19 cellular contexts compared by ENCODE assay signal in the genomic region with DNA sequence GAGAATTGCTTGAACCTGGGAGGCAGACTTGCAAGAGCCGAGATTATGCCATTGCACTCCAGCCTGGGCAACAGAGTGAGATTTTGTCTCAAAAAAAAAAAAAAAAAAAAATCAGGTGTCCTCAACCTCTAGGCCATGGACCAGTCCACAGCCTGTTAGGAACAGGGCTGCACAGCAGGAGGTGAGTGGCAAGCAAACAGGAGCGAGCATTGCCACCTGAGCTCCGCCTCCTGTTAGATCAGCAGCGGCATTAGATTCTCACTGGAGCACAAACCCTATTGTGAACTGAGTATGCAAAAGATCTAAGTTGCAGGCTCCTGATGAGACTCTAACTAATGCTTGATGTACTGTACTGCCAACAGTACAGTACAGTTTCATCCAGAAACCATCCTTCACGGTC. TPM values are rescaled to one million over a fixed set of nuclear protein-coding genes. Genes with fewer than 3 reads are reported as not detected.
DNase-seq lines count a peak whose midpoint lies in the region; ATAC-seq and TF ChIP-seq lines count a peak whose summit lies in the region.
"Had no signal": no experiment of that assay in that cellular context is flagged by ENCODE, and none has a peak within 500 bp of the region (broad histone marks: within the 10 kb centered on the region; RNA-seq: fewer than 3 reads in every experiment).

No MANE protein-coding gene starts in this region.

- no peak overlapping the region for H2BK5ac ChIP-seq in H9 (ENCODE audit: insufficient read length, low read length)

- H3F3A ChIP-seq in neural progenitor cell (ENCODE audit: low read depth), result no peaks in the 10 kb centered on the region

- H3K79me1 ChIP-seq in H9 (ENCODE audit: insufficient read depth, low read depth, low read length, poor library complexity, severe bottlenecking), result no peaks in the 10 kb centered on the region

- no peak for TF ChIP-seq CTCF in H9 (conservative IDR thresholded peaks at IDR 0.05)
- no peak for TF ChIP-seq CTCF in neural progenitor cell (IDR thresholded peaks at IDR 0.05)

- H3K9ac ChIP-seq in H9 (ENCODE audit: extremely low read depth, insufficient read length, low read length) (no peak overlapping the region), neural progenitor cell (no peak overlapping the region)
- H3K9ac ChIP-seq: KMS-11 had no signal

- no peaks in the 10 kb centered on the region for H3K4me1 ChIP-seq in H9 (ENCODE audit: insufficient read depth, low read length)
- peaks cover 3% of the 10 kb centered on the region for H3K4me1 ChIP-seq in neural progenitor cell

- no peak overlapping the region for H2BK120ac ChIP-seq in H9 (ENCODE audit: low read depth, low read length, poor library complexity, severe bottlenecking)

- H3K9me3 ChIP-seq in H9 (ENCODE audit: control insufficient read depth, low read depth, low read length) (no peaks in the 10 kb centered on the region), neural progenitor cell (ENCODE audit: low read depth) (no peaks in the 10 kb centered on the region)
- H3K9me3 ChIP-seq: BE2C had no signal

- no peak overlapping the region for H3K56ac ChIP-seq in H9 (ENCODE audit: insufficient read length, low read depth, low read length)

- H3K4ac ChIP-seq in H9 (ENCODE audit: low read depth, low read length), result no peak overlapping the region

- H2BK12ac ChIP-seq in H9 (ENCODE audit: insufficient read length, low read depth, low read length), result no peak overlapping the region

- no peak overlapping the region for H3K18ac ChIP-seq in H9 (ENCODE audit: insufficient read length, low read depth, low read length)

- H3K4me2 ChIP-seq in H9 (ENCODE audit: insufficient read depth, insufficient read length, low read length), result no peak overlapping the region
- H3K4me2 ChIP-seq in neural progenitor cell, result no peak overlapping the region
- H3K4me2 ChIP-seq: KMS-11 had no signal

- H3K4me3 Mint-ChIP-seq in H9, result no peak overlapping the region
- no peak overlapping the region for H3K4me3 Mint-ChIP-seq in neural progenitor cell
- H3K4me3 Mint-ChIP-seq: CD4-positive, alpha-beta T cell; HFFc6 had no signal

- peak; percentile 5 for DNase-seq in NCI-H345 (lab: John Stamatoyannopoulos, UW)
- DNase-seq in NCI-H345 treated with DMSO at 0.1 percent for 48 hours (lab: John Stamatoyannopoulos, UW; ENCODE audit: unreplicated experiment), result no peak
- DNase-seq in H9, result peak; percentile 66
- DNase-seq in NCI-H69 (lab: John Stamatoyannopoulos, UW), result peak; percentile 83
- peak; percentile 12 for DNase-seq in neural progenitor cell (ENCODE audit: low spot score)
- no peak for DNase-seq in stimulated activated CD8-positive, alpha-beta memory T cell treated with anti-CD3 and anti-CD28 coated beads, Interleukin-4, amount 100 ng/mL, for 48 hours
- no peak for DNase-seq in HT-29 (ENCODE audit: low spot score)
- DNase-seq: BE2C; Calu3; CD4-positive, alpha-beta T cell; HFFc6; NCI-H1048; NCI-H1694; NCI-H2081 treated with DMSO at 0.1 percent for 48 hours; NCI-H524 treated with DMSO at 0.1 percent for 48 hours; Right ventricle myocardium superior; SW 1271 had no signal

- no peaks in the 10 kb centered on the region for H3K36me3 ChIP-seq in neural progenitor cell
- H3K36me3 ChIP-seq: BE2C had no signal

- no peak for ATAC-seq in GM19467 (IDR thresholded peaks at IDR 0.05; ENCODE audit: unreplicated experiment)

- no peak overlapping the region for H3K14ac ChIP-seq in H9 (ENCODE audit: insufficient read depth, low read length)

- no peak overlapping the region for H3T11ph ChIP-seq in H9 (ENCODE audit: low read length)

- H2AK5ac ChIP-seq in H9 (ENCODE audit: insufficient read length, low read length), result no peak overlapping the region

- H3K27ac ChIP-seq in H9 (ENCODE audit: insufficient read length, low read depth, low read length) (no peak overlapping the region), neural progenitor cell (no peak overlapping the region)
- H3K27ac ChIP-seq: KMS-11 had no signal

- no peak overlapping the region for H2BK15ac ChIP-seq in H9 (ENCODE audit: low read depth, low read length)

- H3K4me1 Mint-ChIP-seq in H9 (peaks cover 1 to 3% of the 10 kb centered on the region in 2 experiments), neural progenitor cell (peaks cover 1% of the 10 kb centered on the region)

- H2AFZ ChIP-seq in H9 (ENCODE audit: low read length) (no peak overlapping the region), neural progenitor cell (replicated peaks) (no peak overlapping the region)

- H3K27ac Mint-ChIP-seq in H9, result no peak overlapping the region
- H3K27ac Mint-ChIP-seq in neural progenitor cell, result no peak overlapping the region
- H3K27ac Mint-ChIP-seq: CD4-positive, alpha-beta T cell; HFFc6 had no signal

- H4K5ac ChIP-seq in H9 (ENCODE audit: insufficient read length, low read depth, low read length), result no peak overlapping the region

- no peak overlapping the region for H3K23ac ChIP-seq in H9 (ENCODE audit: insufficient read length, low read depth, low read length)

- WGBS in H9 (ENCODE audit: extremely low coverage, insufficient read length, low lambda C conversion rate), result no CpG with 5 or more reads among the region's 5 CpGs

- H3K27me3 Mint-ChIP-seq in H9 (ENCODE audit: low read depth), result no peaks in the 10 kb centered on the region; the same call in 1 of the 2 replicates
- peaks cover 4% of the 10 kb centered on the region for H3K27me3 Mint-ChIP-seq in neural progenitor cell (ENCODE audit: insufficient read depth, low read depth)

- no peaks in the 10 kb centered on the region for H3K23me2 ChIP-seq in H9 (ENCODE audit: insufficient read length, low read depth, low read length, poor library complexity, severe bottlenecking)

- no peak overlapping the region for H4K8ac ChIP-seq in H9 (replicated peaks; ENCODE audit: insufficient read length, low read depth, low read length)

- H3K9me3 Mint-ChIP-seq in H9 (no peaks in the 10 kb centered on the region), neural progenitor cell (no peaks in the 10 kb centered on the region)
- H3K9me3 Mint-ChIP-seq: CD4-positive, alpha-beta T cell; HFFc6 had no signal

- H3K79me2 ChIP-seq in H9 (ENCODE audit: insufficient read depth, low read length) (no peaks in the 10 kb centered on the region), neural progenitor cell (ENCODE audit: low read depth) (no peaks in the 10 kb centered on the region)

- no peak overlapping the region for H2BK20ac ChIP-seq in H9 (ENCODE audit: low read depth, low read length, poor library complexity, severe bottlenecking)

- H4K91ac ChIP-seq in H9 (ENCODE audit: insufficient read length, low read depth, low read length), result no peak overlapping the region

- no peaks in the 10 kb centered on the region for H3K36me3 Mint-ChIP-seq in H9 (ENCODE audit: insufficient read depth in 1 of 3, low read depth in 3 of 3)
- no peaks in the 10 kb centered on the region for H3K36me3 Mint-ChIP-seq in neural progenitor cell

- H4K20me1 ChIP-seq in H9 (ENCODE audit: control insufficient read depth, insufficient read depth, insufficient read length), result no peaks in the 10 kb centered on the region
- H4K20me1 ChIP-seq in neural progenitor cell (ENCODE audit: low read depth), result no peaks in the 10 kb centered on the region

- H3K27me3 ChIP-seq in H9 (ENCODE audit: insufficient read depth, low read length) (no peaks in the 10 kb centered on the region), neural progenitor cell (no peaks in the 10 kb centered on the region)
- H3K27me3 ChIP-seq: BE2C had no signal

- no peak overlapping the region for H3K4me3 ChIP-seq in neural progenitor cell

RNA-seq across cellular contexts. Expression of gene DHX40, which starts 56.4 kb away (rescaled TPM):
- total RNA-seq in H9 (2021) (27.6 and 28.8 TPM in 2 replicates), neural progenitor cell (ENCODE audit: low replicate concordance) (81.5 and 108 TPM in 2 replicates)
- 16.9 and 18.5 TPM in 2 replicates for total RNA-seq in HT-29 (2014; rRNA removed; shearing (Covaris generic))

Comparison
In these comparisons a context has a peak if more than half of its experiments do, and no peak if none do; other contexts are left out.
1. DNase-seq: peak in NCI-H345 (single experiment), H9 (single experiment), NCI-H69 (single experiment) and neural progenitor cell (single experiment); none in NCI-H345 treated with DMSO at 0.1 percent for 48 hours (single experiment), stimulated activated CD8-positive, alpha-beta memory T cell treated with anti-CD3 and anti-CD28 coated beads, Interleukin-4, amount 100 ng/mL, for 48 hours (single experiment) and HT-29 (single experiment).